2 cellular contexts compared by ENCODE assay signal in the genomic region with DNA sequence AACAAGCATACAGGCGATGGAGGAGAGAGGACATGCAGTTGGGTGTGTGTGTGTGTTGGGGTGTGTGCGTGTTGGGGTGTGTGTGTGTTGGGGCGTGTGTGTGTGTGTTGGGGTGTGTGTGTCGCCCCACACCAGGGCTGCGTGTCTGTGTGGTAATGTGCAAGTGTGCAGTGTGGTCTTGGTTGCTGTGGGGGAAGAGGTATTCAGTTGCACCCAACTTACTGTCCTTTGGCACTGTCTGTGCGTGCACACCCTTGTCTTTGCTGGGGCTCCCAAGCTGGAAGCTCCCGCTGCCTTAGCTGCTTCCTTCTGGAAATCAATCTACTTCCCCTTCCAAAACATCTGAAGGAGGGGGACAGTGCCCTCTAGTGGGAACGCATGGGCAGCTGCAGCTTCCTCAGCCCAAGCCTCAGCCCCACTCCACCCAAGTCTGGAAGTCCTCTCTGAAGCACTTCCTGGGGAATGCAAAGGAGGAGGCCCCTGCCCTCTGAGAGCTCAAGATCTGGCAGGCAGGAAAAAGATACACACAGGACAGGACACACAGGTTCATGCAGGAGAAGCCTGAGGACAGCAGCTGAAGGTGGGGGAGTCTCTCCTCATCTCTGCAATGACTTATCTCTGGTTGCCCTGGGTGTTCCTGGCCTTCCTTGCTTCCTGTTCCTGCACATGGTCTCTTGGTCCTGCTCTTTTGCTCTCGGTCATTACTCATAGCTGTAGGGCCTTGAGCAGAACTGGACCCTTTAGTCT.
TF ChIP-seq lines count a peak whose summit lies in the region.

No MANE protein-coding gene starts in this region.

TF ChIP-seq in HEK293, 187 proteins besides CTCF, POLR2A, EP300 and RAD21 (continues in another document):
- TF ChIP-seq ZXDB (tag by site-specific recombination; IDR thresholded peaks at IDR 0.05) (no peak), ZBTB17 (tag by site-specific recombination; IDR thresholded peaks at IDR 0.05) (peak; percentile 36; the same call in 1 of the 2 replicates), ZNF138 (tag by site-specific recombination; IDR thresholded peaks at IDR 0.05; ENCODE audit: borderline replicate concordance) (no peak), ZSCAN30 (tag by site-specific recombination; IDR thresholded peaks at IDR 0.05) (0 out of 2 replicates have a peak, but pooled peaks have one; percentile 21), ZNF433 (tag by site-specific recombination; IDR thresholded peaks at IDR 0.05; ENCODE audit: low read depth) (no peak), OSR2 (tag by site-specific recombination; IDR thresholded peaks at IDR 0.05) (0 out of 2 replicates have a peak, but pooled peaks have one; percentile 31), ZNF174 (tag by site-specific recombination; IDR thresholded peaks at IDR 0.05) (no peak), ZNF132 (tag by site-specific recombination; IDR thresholded peaks at IDR 0.05; ENCODE audit: borderline replicate concordance) (no peak), ZNF223 (tag by site-specific recombination; IDR thresholded peaks at IDR 0.05) (0 out of 2 replicates have a peak, but pooled peaks have one; percentile 22), ZNF747 (tag by site-specific recombination; IDR thresholded peaks at IDR 0.05) (no peak), KLF1 (tag by site-specific recombination; IDR thresholded peaks at IDR 0.05) (peak; percentile 39; the same call in 1 of the 2 replicates), ZNF623 (tag by site-specific recombination; IDR thresholded peaks at IDR 0.05) (no peak), ZNF830 (tag by site-specific recombination; IDR thresholded peaks at IDR 0.05; ENCODE audit: low read depth) (no peak), ZNF423 (tag by site-specific recombination; IDR thresholded peaks at IDR 0.05) (no peak), KLF16 (tag by site-specific recombination; IDR thresholded peaks at IDR 0.05) (no peak), ZNF660 (tag by site-specific recombination; IDR thresholded peaks at IDR 0.05) (peak; percentile 98), ZNF501 (tag by site-specific recombination; IDR thresholded peaks at IDR 0.05) (no peak)
- TF ChIP-seq, protein P1, sequence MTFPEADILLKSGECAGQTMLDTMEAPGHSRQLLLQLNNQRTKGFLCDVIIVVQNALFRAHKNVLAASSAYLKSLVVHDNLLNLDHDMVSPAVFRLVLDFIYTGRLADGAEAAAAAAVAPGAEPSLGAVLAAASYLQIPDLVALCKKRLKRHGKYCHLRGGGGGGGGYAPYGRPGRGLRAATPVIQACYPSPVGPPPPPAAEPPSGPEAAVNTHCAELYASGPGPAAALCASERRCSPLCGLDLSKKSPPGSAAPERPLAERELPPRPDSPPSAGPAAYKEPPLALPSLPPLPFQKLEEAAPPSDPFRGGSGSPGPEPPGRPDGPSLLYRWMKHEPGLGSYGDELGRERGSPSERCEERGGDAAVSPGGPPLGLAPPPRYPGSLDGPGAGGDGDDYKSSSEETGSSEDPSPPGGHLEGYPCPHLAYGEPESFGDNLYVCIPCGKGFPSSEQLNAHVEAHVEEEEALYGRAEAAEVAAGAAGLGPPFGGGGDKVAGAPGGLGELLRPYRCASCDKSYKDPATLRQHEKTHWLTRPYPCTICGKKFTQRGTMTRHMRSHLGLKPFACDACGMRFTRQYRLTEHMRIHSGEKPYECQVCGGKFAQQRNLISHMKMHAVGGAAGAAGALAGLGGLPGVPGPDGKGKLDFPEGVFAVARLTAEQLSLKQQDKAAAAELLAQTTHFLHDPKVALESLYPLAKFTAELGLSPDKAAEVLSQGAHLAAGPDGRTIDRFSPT (tag by site-specific recombination; IDR thresholded peaks at IDR 0.05), result no peak
- TF ChIP-seq, protein P2, sequence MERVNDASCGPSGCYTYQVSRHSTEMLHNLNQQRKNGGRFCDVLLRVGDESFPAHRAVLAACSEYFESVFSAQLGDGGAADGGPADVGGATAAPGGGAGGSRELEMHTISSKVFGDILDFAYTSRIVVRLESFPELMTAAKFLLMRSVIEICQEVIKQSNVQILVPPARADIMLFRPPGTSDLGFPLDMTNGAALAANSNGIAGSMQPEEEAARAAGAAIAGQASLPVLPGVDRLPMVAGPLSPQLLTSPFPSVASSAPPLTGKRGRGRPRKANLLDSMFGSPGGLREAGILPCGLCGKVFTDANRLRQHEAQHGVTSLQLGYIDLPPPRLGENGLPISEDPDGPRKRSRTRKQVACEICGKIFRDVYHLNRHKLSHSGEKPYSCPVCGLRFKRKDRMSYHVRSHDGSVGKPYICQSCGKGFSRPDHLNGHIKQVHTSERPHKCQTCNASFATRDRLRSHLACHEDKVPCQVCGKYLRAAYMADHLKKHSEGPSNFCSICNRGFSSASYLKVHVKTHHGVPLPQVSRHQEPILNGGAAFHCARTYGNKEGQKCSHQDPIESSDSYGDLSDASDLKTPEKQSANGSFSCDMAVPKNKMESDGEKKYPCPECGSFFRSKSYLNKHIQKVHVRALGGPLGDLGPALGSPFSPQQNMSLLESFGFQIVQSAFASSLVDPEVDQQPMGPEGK (tag by site-specific recombination; IDR thresholded peaks at IDR 0.05), result 0 out of 2 replicates have a peak, but pooled peaks have one; percentile 12
- TF ChIP-seq, protein P3, sequence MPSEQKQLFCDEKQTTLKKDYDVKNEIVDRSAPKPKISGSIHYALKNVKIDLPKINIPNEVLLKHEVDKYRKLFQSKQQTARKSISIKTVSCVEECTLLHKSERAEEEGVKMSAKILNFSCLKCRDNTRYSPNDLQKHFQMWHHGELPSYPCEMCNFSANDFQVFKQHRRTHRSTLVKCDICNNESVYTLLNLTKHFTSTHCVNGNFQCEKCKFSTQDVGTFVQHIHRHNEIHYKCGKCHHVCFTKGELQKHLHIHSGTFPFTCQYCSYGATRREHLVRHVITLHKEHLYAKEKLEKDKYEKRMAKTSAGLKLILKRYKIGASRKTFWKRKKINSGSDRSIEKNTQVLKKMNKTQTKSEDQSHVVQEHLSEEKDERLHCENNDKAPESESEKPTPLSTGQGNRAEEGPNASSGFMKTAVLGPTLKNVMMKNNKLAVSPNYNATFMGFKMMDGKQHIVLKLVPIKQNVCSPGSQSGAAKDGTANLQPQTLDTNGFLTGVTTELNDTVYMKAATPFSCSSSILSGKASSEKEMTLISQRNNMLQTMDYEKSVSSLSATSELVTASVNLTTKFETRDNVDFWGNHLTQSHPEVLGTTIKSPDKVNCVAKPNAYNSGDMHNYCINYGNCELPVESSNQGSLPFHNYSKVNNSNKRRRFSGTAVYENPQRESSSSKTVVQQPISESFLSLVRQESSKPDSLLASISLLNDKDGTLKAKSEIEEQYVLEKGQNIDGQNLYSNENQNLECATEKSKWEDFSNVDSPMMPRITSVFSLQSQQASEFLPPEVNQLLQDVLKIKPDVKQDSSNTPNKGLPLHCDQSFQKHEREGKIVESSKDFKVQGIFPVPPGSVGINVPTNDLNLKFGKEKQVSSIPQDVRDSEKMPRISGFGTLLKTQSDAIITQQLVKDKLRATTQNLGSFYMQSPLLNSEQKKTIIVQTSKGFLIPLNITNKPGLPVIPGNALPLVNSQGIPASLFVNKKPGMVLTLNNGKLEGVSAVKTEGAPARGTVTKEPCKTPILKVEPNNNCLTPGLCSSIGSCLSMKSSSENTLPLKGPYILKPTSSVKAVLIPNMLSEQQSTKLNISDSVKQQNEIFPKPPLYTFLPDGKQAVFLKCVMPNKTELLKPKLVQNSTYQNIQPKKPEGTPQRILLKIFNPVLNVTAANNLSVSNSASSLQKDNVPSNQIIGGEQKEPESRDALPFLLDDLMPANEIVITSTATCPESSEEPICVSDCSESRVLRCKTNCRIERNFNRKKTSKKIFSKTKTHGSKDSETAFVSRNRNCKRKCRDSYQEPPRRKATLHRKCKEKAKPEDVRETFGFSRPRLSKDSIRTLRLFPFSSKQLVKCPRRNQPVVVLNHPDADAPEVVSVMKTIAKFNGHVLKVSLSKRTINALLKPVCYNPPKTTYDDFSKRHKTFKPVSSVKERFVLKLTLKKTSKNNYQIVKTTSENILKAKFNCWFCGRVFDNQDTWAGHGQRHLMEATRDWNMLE (tag by site-specific recombination; conservative IDR thresholded peaks at IDR 0.05; ENCODE audit: low read depth), result no peak

TF ChIP-seq in H1, 55 proteins besides CTCF, POLR2A, EP300 and RAD21:
- TF ChIP-seq KDM4A (IDR thresholded peaks at IDR 0.05; ENCODE audit: low read depth, low read length, severe bottlenecking), result peak; percentile 25
- TF ChIP-seq, protein P4, sequence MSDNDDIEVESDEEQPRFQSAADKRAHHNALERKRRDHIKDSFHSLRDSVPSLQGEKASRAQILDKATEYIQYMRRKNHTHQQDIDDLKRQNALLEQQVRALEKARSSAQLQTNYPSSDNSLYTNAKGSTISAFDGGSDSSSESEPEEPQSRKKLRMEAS (IDR thresholded peaks at IDR 0.05), result peak; percentile 61
- TF ChIP-seq MAFK (IDR thresholded peaks at IDR 0.05; ENCODE audit: low read depth, low read length), result no peak
- TF ChIP-seq, protein P5, sequence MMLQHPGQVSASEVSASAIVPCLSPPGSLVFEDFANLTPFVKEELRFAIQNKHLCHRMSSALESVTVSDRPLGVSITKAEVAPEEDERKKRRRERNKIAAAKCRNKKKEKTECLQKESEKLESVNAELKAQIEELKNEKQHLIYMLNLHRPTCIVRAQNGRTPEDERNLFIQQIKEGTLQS (IDR thresholded peaks at IDR 0.05; ENCODE audit: insufficient read depth, low read depth, low read length), result no peak
- TF ChIP-seq FOSL1 (IDR thresholded peaks at IDR 0.05; ENCODE audit: insufficient read depth, low read depth, low read length), result no peak
- TF ChIP-seq BCL11A (IDR thresholded peaks at IDR 0.05; ENCODE audit: low read depth in 2 of 2, low read length in 2 of 2), result no peak
- TF ChIP-seq, protein P6, sequence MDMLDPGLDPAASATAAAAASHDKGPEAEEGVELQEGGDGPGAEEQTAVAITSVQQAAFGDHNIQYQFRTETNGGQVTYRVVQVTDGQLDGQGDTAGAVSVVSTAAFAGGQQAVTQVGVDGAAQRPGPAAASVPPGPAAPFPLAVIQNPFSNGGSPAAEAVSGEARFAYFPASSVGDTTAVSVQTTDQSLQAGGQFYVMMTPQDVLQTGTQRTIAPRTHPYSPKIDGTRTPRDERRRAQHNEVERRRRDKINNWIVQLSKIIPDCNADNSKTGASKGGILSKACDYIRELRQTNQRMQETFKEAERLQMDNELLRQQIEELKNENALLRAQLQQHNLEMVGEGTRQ (IDR thresholded peaks at IDR 0.05; ENCODE audit: low read length), result no peak
- peak; percentile 60; the same call in 1 of the 2 replicates for TF ChIP-seq EGR1 (IDR thresholded peaks at IDR 0.05; ENCODE audit: borderline replicate concordance, low read depth, low read length)
- TF ChIP-seq YY1 (IDR thresholded peaks at IDR 0.05; ENCODE audit: low read depth, low read length), result no peak
- TF ChIP-seq TBP (IDR thresholded peaks at IDR 0.05; ENCODE audit: low read depth, low read length), result no peak
- TF ChIP-seq CHD2 (IDR thresholded peaks at IDR 0.05; ENCODE audit: low read length), result no peak
- no peak for TF ChIP-seq NANOG (IDR thresholded peaks at IDR 0.05; ENCODE audit: insufficient read depth, low read depth, low read length, poor library complexity, severe bottlenecking)
